ENCODE assay signal across 8 cellular contexts in genomic region chrX:120308959-120309872, GRCh38. TPM values are rescaled to one million over a fixed set of nuclear protein-coding genes. Genes with fewer than 3 reads are reported as not detected.
DNase-seq lines count a peak whose midpoint lies in the region; ATAC-seq and TF ChIP-seq lines count a peak whose summit lies in the region.

No MANE protein-coding gene starts in this region.

- DNase-seq in EL (peak; percentile 36), GM23338 (ENCODE audit: low spot score) (peak; percentile 80), MG63 (peak; percentile 54), choroid plexus epithelial cell (ENCODE audit: low read depth) (peak; percentile 80), cerebellar nuclear complex (lab: John Stamatoyannopoulos, UW) (no peak)
- peak; percentile 41 for DNase-seq in activated CD4-positive, CD25-positive, alpha-beta regulatory T cell treated with anti-CD3 and anti-CD28 coated beads, Interleukin-2, amount 50 U/mL, for 72 hours
- DNase-seq in stimulated activated CD4-positive, alpha-beta T cell treated with anti-CD3 and anti-CD28 coated beads, Interleukin-4, amount 100 ng/mL, for 24 hours: peak; percentile 65

- TF ChIP-seq CTCF in GM23338 (conservative IDR thresholded peaks at IDR 0.05; ENCODE audit: low read depth in 2 of 2) (peak; percentile 23 to 48), choroid plexus epithelial cell (conservative IDR thresholded peaks at IDR 0.05; ENCODE audit: low read depth, low read length) (peak; percentile 61), liver (IDR thresholded peaks at IDR 0.05; ENCODE audit: low read depth, low read length, missing input control) (peak; percentile 49)

- H3K4me3 Mint-ChIP-seq in GM23338: peak overlapping the region; percentile 81

- peak overlapping the region; percentile 93 for H3K4me2 ChIP-seq in GM23338

- H3K9me3 Mint-ChIP-seq in GM23338: no peaks in the 10 kb centered on the region

- peaks cover 60% of the 10 kb centered on the region for H3K27me3 Mint-ChIP-seq in GM23338 (ENCODE audit: insufficient read depth, low read depth, poor library complexity)

- H3K79me2 ChIP-seq in GM23338 (replicated peaks; ENCODE audit: insufficient read depth): no peaks in the 10 kb centered on the region

- H3K9ac ChIP-seq in liver (ENCODE audit: low read depth in 1 of 2, low read length in 2 of 2): no peak overlapping the region

- H3K27ac Mint-ChIP-seq in GM23338: no peak overlapping the region; the same call in 1 of the 2 replicates

- ATAC-seq in GM23338: peak; percentile 74

- 3% methylated on average over 52 of the region's 52 CpGs for WGBS in liver

- no peaks in the 10 kb centered on the region for H3F3A ChIP-seq in GM23338 (replicated peaks; ENCODE audit: low read depth)

- H3K4me1 Mint-ChIP-seq in GM23338: peaks cover 40% of the 10 kb centered on the region

- no peaks in the 10 kb centered on the region for H4K20me1 ChIP-seq in GM23338 (replicated peaks; ENCODE audit: insufficient read depth)

- H2AFZ ChIP-seq in GM23338: no peak overlapping the region

- peak overlapping the region; percentile 59 for H3K4me3 ChIP-seq in GM23338
- H3K4me3 ChIP-seq in MG63: no peak overlapping the region
- peak overlapping the region; percentile 37 for H3K4me3 ChIP-seq in choroid plexus epithelial cell (ENCODE audit: low read depth, low read length)
- peak overlapping the region in 2 of 3 donors; percentile 19 to 40 for H3K4me3 ChIP-seq in liver (ENCODE audit: low read depth in 1 of 3, low read length in 3 of 3)

- TF ChIP-seq RAD21 in liver (IDR thresholded peaks at IDR 0.05): peak; percentile 45 to 61

- H3K9me3 ChIP-seq in MG63 (no peaks in the 10 kb centered on the region), liver (ENCODE audit: control insufficient read depth in 4 of 4, low read length in 3 of 4) (no peaks in the 10 kb centered on the region)

- H3K27ac ChIP-seq in GM23338 (ENCODE audit: low read depth) (no peak overlapping the region), liver (ENCODE audit: low read depth in 1 of 2, low read length in 2 of 2) (no peak overlapping the region)

- H3K36me3 ChIP-seq in GM23338 (ENCODE audit: insufficient read depth): no peaks in the 10 kb centered on the region
- no peaks in the 10 kb centered on the region for H3K36me3 ChIP-seq in MG63
- H3K36me3 ChIP-seq in liver (ENCODE audit: control insufficient read depth in 4 of 4, insufficient read depth in 3 of 4, low read depth in 1 of 4, low read length in 3 of 4): no peaks in the 10 kb centered on the region

- H3K27me3 ChIP-seq in GM23338 (ENCODE audit: insufficient read depth) (peaks cover 98% of the 10 kb centered on the region), MG63 (peaks cover 23% of the 10 kb centered on the region), liver (ENCODE audit: control insufficient read depth in 4 of 4, insufficient read depth in 4 of 4, low read length in 3 of 4) (peaks cover 0 to 7% (median 1%) of the 10 kb centered on the region in 4 donors)

- peaks cover 28% of the 10 kb centered on the region for H3K4me1 ChIP-seq in GM23338 (ENCODE audit: insufficient read depth)
- H3K4me1 ChIP-seq in liver (ENCODE audit: control insufficient read depth in 4 of 4, insufficient read depth in 4 of 4, low read length in 3 of 4): peaks cover 6 to 23% (median 17%) of the 10 kb centered on the region in 4 donors

- H3K36me3 Mint-ChIP-seq in GM23338 (ENCODE audit: low read depth): no peaks in the 10 kb centered on the region

- H3K9me2 ChIP-seq in GM23338 (ENCODE audit: insufficient read depth): no peaks in the 10 kb centered on the region

TF ChIP-seq in GM23338, 12 proteins besides CTCF, POLR2A, EP300 and RAD21:
- no peak for TF ChIP-seq NANOG (IDR thresholded peaks at IDR 0.05; ENCODE audit: borderline replicate concordance)
- no peak for TF ChIP-seq ZNF114 (CRISPR knock-in tag; IDR thresholded peaks at IDR 0.05)
- peak; percentile 36 for TF ChIP-seq CREB1 (CRISPR knock-in tag; IDR thresholded peaks at IDR 0.05; ENCODE audit: low read depth)
- no peak for TF ChIP-seq EZH2phosphoT487 (IDR thresholded peaks at IDR 0.05; ENCODE audit: unreplicated experiment)
TF ChIP-seq in GM23338: peak in this region for 1.

TF ChIP-seq in liver, 16 proteins besides CTCF, POLR2A, EP300 and RAD21:
- TF ChIP-seq, protein P1, sequence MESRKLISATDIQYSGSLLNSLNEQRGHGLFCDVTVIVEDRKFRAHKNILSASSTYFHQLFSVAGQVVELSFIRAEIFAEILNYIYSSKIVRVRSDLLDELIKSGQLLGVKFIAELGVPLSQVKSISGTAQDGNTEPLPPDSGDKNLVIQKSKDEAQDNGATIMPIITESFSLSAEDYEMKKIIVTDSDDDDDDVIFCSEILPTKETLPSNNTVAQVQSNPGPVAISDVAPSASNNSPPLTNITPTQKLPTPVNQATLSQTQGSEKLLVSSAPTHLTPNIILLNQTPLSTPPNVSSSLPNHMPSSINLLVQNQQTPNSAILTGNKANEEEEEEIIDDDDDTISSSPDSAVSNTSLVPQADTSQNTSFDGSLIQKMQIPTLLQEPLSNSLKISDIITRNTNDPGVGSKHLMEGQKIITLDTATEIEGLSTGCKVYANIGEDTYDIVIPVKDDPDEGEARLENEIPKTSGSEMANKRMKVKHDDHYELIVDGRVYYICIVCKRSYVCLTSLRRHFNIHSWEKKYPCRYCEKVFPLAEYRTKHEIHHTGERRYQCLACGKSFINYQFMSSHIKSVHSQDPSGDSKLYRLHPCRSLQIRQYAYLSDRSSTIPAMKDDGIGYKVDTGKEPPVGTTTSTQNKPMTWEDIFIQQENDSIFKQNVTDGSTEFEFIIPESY (IDR thresholded peaks at IDR 0.05): peak; percentile 23
- TF ChIP-seq FOXA1 (IDR thresholded peaks at IDR 0.05) (no peak), YY1 (IDR thresholded peaks at IDR 0.05) (peak; percentile 24)

RNA-seq across cellular contexts. Expression of gene TMEM255A, which starts 2.0 kb away (rescaled TPM):
- total RNA-seq in GM23338 (2014; rRNA removed; shearing (Covaris generic)): 0.16 and 0.28 TPM in 2 replicates
- polyA plus RNA-seq in GM23338 (2016; fragmentation: Nextera tagmentation; extraction: Ambion mirVana): 0.21 and 0.40 TPM in 2 replicates
- not detected in 2 replicates for total RNA-seq in MG63 (2014; rRNA removed; shearing (Covaris generic); ENCODE audit: low replicate concordance)
- not detected for total RNA-seq in liver
- under 1 TPM in 1 of 2 donors, not detected in 1; 0.08 TPM for polyA plus RNA-seq in liver

RNA-seq across cellular contexts. Expression of gene ATP1B4, which starts 52.7 kb away (rescaled TPM):
- not detected in 2 replicates for total RNA-seq in GM23338 (2014; rRNA removed; shearing (Covaris generic))
- polyA plus RNA-seq in GM23338 (2016; fragmentation: Nextera tagmentation; extraction: Ambion mirVana) (not detected in 2 replicates), liver (not detected)
- not detected in 2 replicates for total RNA-seq in MG63 (2014; rRNA removed; shearing (Covaris generic); ENCODE audit: low replicate concordance)
- not detected for total RNA-seq in liver

RNA-seq across cellular contexts. Expression of gene ZBTB33, which starts 58.6 kb away (rescaled TPM):
- 14.0 and 14.3 TPM in 2 replicates for total RNA-seq in GM23338 (2014; rRNA removed; shearing (Covaris generic))
- polyA plus RNA-seq in GM23338 (2016; fragmentation: Nextera tagmentation; extraction: Ambion mirVana): 2.8 and 3.9 TPM in 2 replicates
- total RNA-seq in MG63 (2014; rRNA removed; shearing (Covaris generic); ENCODE audit: low replicate concordance): 8.2 and 16.5 TPM in 2 replicates
- total RNA-seq in liver: 10 to 100 TPM; 15.4 to 18.1 TPM
- polyA plus RNA-seq in liver: 1 to 10 TPM; 6.1 to 7.7 TPM

Comparison
In these comparisons a context has a peak if more than half of its experiments do, and no peak if none do; other contexts are left out.
1. DNase-seq: peak in EL (single experiment), GM23338 (single experiment), MG63 (single experiment), activated CD4-positive, CD25-positive, alpha-beta regulatory T cell treated with anti-CD3 and anti-CD28 coated beads, Interleukin-2, amount 50 U/mL, for 72 hours (single experiment), choroid plexus epithelial cell (single experiment) and stimulated activated CD4-positive, alpha-beta T cell treated with anti-CD3 and anti-CD28 coated beads, Interleukin-4, amount 100 ng/mL, for 24 hours (single experiment); none in cerebellar nuclear complex (0 of 2).
2. Peak in every context shown above with its lines, with median percentiles within 50 percentile points of each other: CTCF ChIP-seq.